ENCODE assay signal across 11 cellular contexts in the genomic region with DNA sequence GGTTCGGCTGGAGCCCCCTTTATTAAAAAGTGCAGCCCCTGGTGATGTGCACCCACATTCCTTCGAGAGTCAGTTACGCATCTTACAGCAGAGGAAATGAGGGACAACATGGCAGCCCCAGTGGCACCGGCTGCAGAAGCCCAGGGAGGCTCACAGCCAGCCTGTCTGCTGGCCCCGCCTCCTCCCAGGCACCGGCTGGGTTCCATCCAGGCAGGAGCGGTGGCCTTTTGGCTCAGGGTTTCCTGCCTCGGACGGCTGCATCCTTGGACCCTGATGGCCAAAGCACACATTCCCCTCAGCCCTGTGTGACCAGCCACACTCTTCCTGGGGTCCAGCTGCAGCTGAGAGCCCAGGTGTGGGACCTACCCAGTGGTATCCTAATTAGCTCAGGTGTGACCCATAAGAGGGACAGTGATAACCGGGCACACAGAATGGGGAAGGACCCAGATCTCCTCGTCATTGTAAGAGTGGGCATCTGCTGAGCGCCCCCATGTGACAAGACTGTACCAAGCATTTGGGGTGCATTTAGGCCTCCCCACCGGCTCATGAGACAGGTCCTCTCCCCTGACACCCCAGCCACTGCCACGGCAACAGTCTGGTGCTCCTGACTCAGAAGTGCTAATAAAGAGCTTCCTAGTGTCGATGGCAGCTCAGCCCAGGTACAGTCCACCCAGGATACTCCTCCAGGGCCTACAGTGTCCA.
A peak's percentile ranks its signal among the peaks of the same experiment; 100 is the strongest.
DNase-seq lines count a peak whose midpoint lies in the region; ATAC-seq and TF ChIP-seq lines count a peak whose summit lies in the region.
"Had no signal": no experiment of that assay in that cellular context is flagged by ENCODE, and none has a peak within 500 bp of the region (broad histone marks: within the 10 kb centered on the region; RNA-seq: fewer than 3 reads in every experiment).

No MANE protein-coding gene starts in this region.

- intact Hi-C loops in Right ventricle myocardium superior (cut with DNase I): no loop called here

- peak overlapping the region in 6 of 11 experiments; percentile 27 to 68 (median 46); a peak in 7 of 22 replicates for H3K27ac ChIP-seq in BLaER1 treated with 17β-estradiol and CSF1 and Interleukin-3, amounts not matched to agents 10 nM and 100 nM
- H3K27ac ChIP-seq in OCI-LY1 (ENCODE audit: low read depth, low read length, poor library complexity, severe bottlenecking) (no peak overlapping the region), MM.1S (ENCODE audit: low read length) (no peak overlapping the region)

- ATAC-seq in Right ventricle myocardium superior (ENCODE audit: poor library complexity): peak; percentile 38
- no peak for ATAC-seq in natural killer cell treated with Interleukin-12 subunit alpha and Interleukin-12 subunit beta and Interleukin-15 and Interleukin-18, amount 100 ng/mL, for 72 hours
- ATAC-seq: GM12878; naive thymus-derived CD8-positive, alpha-beta T cell had no signal

- peaks cover 51 to 82% (median 78%) of the 10 kb centered on the region in 10 experiments for H3K4me1 ChIP-seq in BLaER1 treated with 17β-estradiol and CSF1 and Interleukin-3, amounts not matched to agents 10 nM and 100 nM
- H3K4me1 ChIP-seq in OCI-LY1 (ENCODE audit: insufficient read depth, low read length, severe bottlenecking) (peaks cover 42% of the 10 kb centered on the region), MM.1S (ENCODE audit: low read length) (peaks cover 42% of the 10 kb centered on the region)

- H3K9me2 ChIP-seq in OCI-LY1 (ENCODE audit: low read depth, low read length) (no peaks in the 10 kb centered on the region), MM.1S (replicated peaks; ENCODE audit: insufficient read depth, low read length) (no peaks in the 10 kb centered on the region)

- H3K4me3 ChIP-seq in BLaER1 treated with 17β-estradiol and CSF1 and Interleukin-3, amounts not matched to agents 10 nM and 100 nM: no peak overlapping the region
- H3K4me3 ChIP-seq in OCI-LY1 (ENCODE audit: low read depth, low read length, poor library complexity, severe bottlenecking) (no peak overlapping the region), MM.1S (ENCODE audit: low read length) (no peak overlapping the region)
- H3K4me3 ChIP-seq: GM12878 had no signal

- no peaks in the 10 kb centered on the region for H3K27me3 ChIP-seq in BLaER1 treated with 17β-estradiol and CSF1 and Interleukin-3, amounts not matched to agents 10 nM and 100 nM
- H3K27me3 ChIP-seq in OCI-LY1 (ENCODE audit: insufficient read depth, low read length): 0 out of 2 replicates have a peak, but pooled peaks cover 6% of the 10 kb centered on the region
- no peaks in the 10 kb centered on the region for H3K27me3 ChIP-seq in MM.1S (replicated peaks; ENCODE audit: insufficient read depth, low read length)

- TF ChIP-seq CTCF in OCI-LY1 (IDR thresholded peaks at IDR 0.05; ENCODE audit: low read length) (peak; percentile 51), osteocyte (IDR thresholded peaks at IDR 0.05) (no peak), MM.1S (IDR thresholded peaks at IDR 0.05; ENCODE audit: low read length) (no peak)

- no peak overlapping the region for H3K4me3 Mint-ChIP-seq in osteocyte (ENCODE audit: unreplicated experiment)
- no peak overlapping the region for H3K4me3 Mint-ChIP-seq in natural killer cell treated with Interleukin-12 subunit alpha and Interleukin-12 subunit beta and Interleukin-15 and Interleukin-18, amount 100 ng/mL, for 72 hours
- H3K4me3 Mint-ChIP-seq: CD4-positive, CD25-positive, alpha-beta regulatory T cell; naive thymus-derived CD8-positive, alpha-beta T cell had no signal

- no peak overlapping the region for H3K9ac ChIP-seq in BLaER1 treated with 17β-estradiol and CSF1 and Interleukin-3, amounts not matched to agents 10 nM and 100 nM
- H3K9ac ChIP-seq in OCI-LY1 (ENCODE audit: low read length): no peak overlapping the region
- no peak overlapping the region for H3K9ac ChIP-seq in MM.1S (ENCODE audit: low read length)

- H2AFZ ChIP-seq in OCI-LY1 (ENCODE audit: low read length): no peak overlapping the region
- H2AFZ ChIP-seq in MM.1S (ENCODE audit: low read length): no peak overlapping the region

- peaks cover 5 to 18% (median 14%) of the 10 kb centered on the region in 11 experiments; a peak in 19 of 22 replicates for H3K9me3 ChIP-seq in BLaER1 treated with 17β-estradiol and CSF1 and Interleukin-3, amounts not matched to agents 10 nM and 100 nM (replicated peaks in 1 of 11)
- H3K9me3 ChIP-seq in OCI-LY1 (ENCODE audit: low read length) (no peaks in the 10 kb centered on the region), MM.1S (replicated peaks; ENCODE audit: insufficient read depth, low read length) (no peaks in the 10 kb centered on the region)

- no peaks in the 10 kb centered on the region for H3K36me3 Mint-ChIP-seq in osteocyte (ENCODE audit: unreplicated experiment)
- no peaks in the 10 kb centered on the region for H3K36me3 Mint-ChIP-seq in natural killer cell treated with Interleukin-12 subunit alpha and Interleukin-12 subunit beta and Interleukin-15 and Interleukin-18, amount 100 ng/mL, for 72 hours
- H3K36me3 Mint-ChIP-seq: CD4-positive, CD25-positive, alpha-beta regulatory T cell had no signal

- H3K27ac Mint-ChIP-seq in osteocyte (ENCODE audit: unreplicated experiment): peak overlapping the region; percentile 74
- no peak overlapping the region for H3K27ac Mint-ChIP-seq in natural killer cell treated with Interleukin-12 subunit alpha and Interleukin-12 subunit beta and Interleukin-15 and Interleukin-18, amount 100 ng/mL, for 72 hours
- H3K27ac Mint-ChIP-seq: CD4-positive, CD25-positive, alpha-beta regulatory T cell; naive thymus-derived CD8-positive, alpha-beta T cell had no signal

- H3K27me3 Mint-ChIP-seq in osteocyte (ENCODE audit: unreplicated experiment): peaks cover 10% of the 10 kb centered on the region
- peaks cover 5 to 8% of the 10 kb centered on the region in 2 donors for H3K27me3 Mint-ChIP-seq in natural killer cell treated with Interleukin-12 subunit alpha and Interleukin-12 subunit beta and Interleukin-15 and Interleukin-18, amount 100 ng/mL, for 72 hours
- H3K27me3 Mint-ChIP-seq: CD4-positive, CD25-positive, alpha-beta regulatory T cell had no signal

- H3K4me1 Mint-ChIP-seq in osteocyte (ENCODE audit: unreplicated experiment): peaks cover 33% of the 10 kb centered on the region
- H3K4me1 Mint-ChIP-seq in natural killer cell treated with Interleukin-12 subunit alpha and Interleukin-12 subunit beta and Interleukin-15 and Interleukin-18, amount 100 ng/mL, for 72 hours (ENCODE audit: low read depth in 2 of 2): peaks cover 4 to 5% of the 10 kb centered on the region in 2 donors

- DNase-seq in Right ventricle myocardium superior (no peak), osteocyte (ENCODE audit: extremely low spot score, unreplicated experiment) (no peak), NK-92 (lab: John Stamatoyannopoulos, UW; ENCODE audit: unreplicated experiment) (no peak), MM.1S (no peak)
- DNase-seq in activated CD4-positive, alpha-beta T cell treated with anti-CD3 and anti-CD28 coated beads for 48 hours: no peak
- no peak for DNase-seq in natural killer cell treated with Interleukin-12 subunit alpha and Interleukin-12 subunit beta and Interleukin-15 and Interleukin-18, amount 100 ng/mL, for 72 hours (ENCODE audit: low spot score)
- DNase-seq: CD4-positive, CD25-positive, alpha-beta regulatory T cell had no signal

- H4K20me1 ChIP-seq in BLaER1 treated with 17β-estradiol and CSF1 and Interleukin-3, amounts not matched to agents 10 nM and 100 nM: no peaks in the 10 kb centered on the region
- H4K20me1 ChIP-seq in OCI-LY1 (ENCODE audit: insufficient read depth, low read length): no peaks in the 10 kb centered on the region
- H4K20me1 ChIP-seq in MM.1S (ENCODE audit: insufficient read depth, low read length): no peaks in the 10 kb centered on the region

- H3K4me2 ChIP-seq in BLaER1 treated with 17β-estradiol and CSF1 and Interleukin-3, amounts not matched to agents 10 nM and 100 nM: peak overlapping the region; percentile 51 to 73 (median 61)
- H3K4me2 ChIP-seq in OCI-LY1 (ENCODE audit: low read length) (no peak overlapping the region), MM.1S (ENCODE audit: low read depth, low read length) (no peak overlapping the region)

- no peaks in the 10 kb centered on the region for H3K36me3 ChIP-seq in BLaER1 treated with 17β-estradiol and CSF1 and Interleukin-3, amounts not matched to agents 10 nM and 100 nM
- H3K36me3 ChIP-seq in OCI-LY1 (ENCODE audit: insufficient read depth, low read length) (no peaks in the 10 kb centered on the region), MM.1S (replicated peaks; ENCODE audit: insufficient read depth, low read length) (no peaks in the 10 kb centered on the region)

- no peaks in the 10 kb centered on the region for H3K79me2 ChIP-seq in OCI-LY1 (ENCODE audit: insufficient read depth, low read length)
- no peaks in the 10 kb centered on the region for H3K79me2 ChIP-seq in MM.1S (ENCODE audit: low read length)

- H3K9me3 Mint-ChIP-seq in osteocyte (ENCODE audit: unreplicated experiment): peaks cover 6% of the 10 kb centered on the region
- peaks cover 4% of the 10 kb centered on the region for H3K9me3 Mint-ChIP-seq in natural killer cell treated with Interleukin-12 subunit alpha and Interleukin-12 subunit beta and Interleukin-15 and Interleukin-18, amount 100 ng/mL, for 72 hours

- no peaks in the 10 kb centered on the region for H3F3A ChIP-seq in OCI-LY1 (ENCODE audit: insufficient read depth, low read length)
- H3F3A ChIP-seq in MM.1S (ENCODE audit: insufficient read depth, low read length): peaks cover 27% of the 10 kb centered on the region

Comparison
In these comparisons a context has a peak if more than half of its experiments do, and no peak if none do; other contexts are left out.
1. H3K27ac ChIP-seq: peak in BLaER1 treated with 17β-estradiol and CSF1 and Interleukin-3, amounts not matched to agents 10 nM and 100 nM (6 of 11); none in OCI-LY1 (single experiment) and MM.1S (single experiment).
2. H3K4me2 ChIP-seq: peak in BLaER1 treated with 17β-estradiol and CSF1 and Interleukin-3, amounts not matched to agents 10 nM and 100 nM (11 of 11); none in OCI-LY1 (single experiment) and MM.1S (single experiment).